18 cellular contexts compared by ENCODE assay signal in the genomic region with DNA sequence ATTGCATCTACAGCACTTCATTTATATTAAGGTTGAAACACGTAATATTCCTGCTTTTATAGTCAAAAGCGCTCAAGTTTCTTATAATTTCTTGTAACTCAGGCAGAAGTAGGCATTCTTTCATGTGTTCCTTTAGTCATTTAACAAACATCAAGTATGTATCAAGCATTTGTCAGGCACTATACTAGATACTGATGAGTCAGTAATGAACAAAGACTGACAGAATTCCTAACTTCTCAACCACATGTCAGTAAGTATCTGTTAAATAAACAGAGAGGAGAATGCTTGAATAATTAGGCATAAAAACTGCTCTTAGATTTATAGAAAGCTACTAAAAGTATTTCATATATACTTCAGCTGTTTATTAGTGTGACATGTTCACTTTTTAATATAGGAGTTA. TPM values are rescaled to one million over a fixed set of nuclear protein-coding genes. Genes with fewer than 3 reads are reported as not detected.
DNase-seq lines count a peak whose midpoint lies in the region; ATAC-seq and TF ChIP-seq lines count a peak whose summit lies in the region.
"Had no signal": no experiment of that assay in that cellular context is flagged by ENCODE, and none has a peak within 500 bp of the region (broad histone marks: within the 10 kb centered on the region; RNA-seq: fewer than 3 reads in every experiment).

No MANE protein-coding gene starts in this region.

- H3K4me3 ChIP-seq in epithelial cell of esophagus (ENCODE audit: low read length) (no peak overlapping the region), upper lobe of right lung (no peak overlapping the region)
- H3K4me3 ChIP-seq: MG63, Peyer's patch had no signal

- no peaks in the 10 kb centered on the region for H3K27me3 ChIP-seq in upper lobe of right lung
- H3K27me3 ChIP-seq: MG63, Peyer's patch had no signal

- H3K4me1 ChIP-seq in upper lobe of right lung: peaks cover 13% of the 10 kb centered on the region
- H3K4me1 ChIP-seq: Peyer's patch had no signal

- TF ChIP-seq CTCF in epithelial cell of esophagus (IDR thresholded peaks at IDR 0.05; ENCODE audit: insufficient read depth, low read depth, low read length, missing control alignments): no peak
- no peak for TF ChIP-seq CTCF in upper lobe of right lung (IDR thresholded peaks at IDR 0.05)

- H3K27ac ChIP-seq in upper lobe of right lung: no peak overlapping the region
- H3K27ac ChIP-seq: Peyer's patch had no signal

- no peak for ATAC-seq in upper lobe of right lung
- ATAC-seq: CD8-positive, alpha-beta T cell had no signal

- H3K9me3 ChIP-seq in upper lobe of right lung: no peaks in the 10 kb centered on the region
- H3K9me3 ChIP-seq: Peyer's patch had no signal

- DNase-seq in HCEC 1CT (peak; percentile 70), RKO (ENCODE audit: low spot score) (peak; percentile 66), epithelial cell of esophagus (ENCODE audit: low read depth) (peak; percentile 71), renal cortical epithelial cell (ENCODE audit: low read depth) (peak; percentile 44), NCI-H2171 treated with DMSO at 0.1 percent for 48 hours (lab: John Stamatoyannopoulos, UW) (no peak), NCI-H2171 (lab: John Stamatoyannopoulos, UW) (no peak), upper lobe of right lung (no peak)
- DNase-seq: CD8-positive, alpha-beta T cell; DND-41; H7; KBM-7; MG63; NCI-H1105; NCI-H187; NCI-H510A; NCI-H82; Peyer's patch; SW 1271 had no signal

- intact Hi-C loops in upper lobe of right lung (cut with DNase I): no loop called here

- no peaks in the 10 kb centered on the region for H3K36me3 ChIP-seq in upper lobe of right lung
- H3K36me3 ChIP-seq: MG63, Peyer's patch had no signal

RNA-seq across cellular contexts. Expression of a gene that starts 9.9 kb away (rescaled TPM):
- 4.5 and 6.7 TPM in 2 replicates for total RNA-seq in renal cortical epithelial cell
- 2.9 TPM for total RNA-seq in upper lobe of right lung

RNA-seq across cellular contexts. Expression of a gene that starts 54.1 kb away (rescaled TPM):
- total RNA-seq in renal cortical epithelial cell: 11.4 TPM in 1 of 2 replicates, not detected in the other
- 3.7 TPM for total RNA-seq in upper lobe of right lung
- total RNA-seq: CD8-positive, alpha-beta T cell; H7 had no signal

Comparison
In these comparisons a context has a peak if more than half of its experiments do, and no peak if none do; other contexts are left out.
1. DNase-seq: peak in HCEC 1CT (single experiment), RKO (single experiment), epithelial cell of esophagus (single experiment) and renal cortical epithelial cell (single experiment); none in NCI-H2171 treated with DMSO at 0.1 percent for 48 hours (single experiment), NCI-H2171 (single experiment) and upper lobe of right lung (single experiment).